In genomic region chr6:18312368-18312767, GRCh38 we compare ENCODE assay signal across 1 cellular context.
TF ChIP-seq lines count a peak whose summit lies in the region.

No MANE protein-coding gene starts in this region.

TF ChIP-seq in K562, 482 proteins besides CTCF, POLR2A, EP300 and RAD21 (continued from another document):
- TF ChIP-seq ZNF395 (CRISPR knock-in tag; IDR thresholded peaks at IDR 0.05), result no peak
- TF ChIP-seq KDM1A (IDR thresholded peaks at IDR 0.05), result peak; percentile 80 to 85
- no peak for TF ChIP-seq MXI1 (IDR thresholded peaks at IDR 0.05; ENCODE audit: low read depth, low read length)
- peak; percentile 52 for TF ChIP-seq TEAD4 (IDR thresholded peaks at IDR 0.05; ENCODE audit: low read length)
- no peak for TF ChIP-seq TEAD4 (CRISPR knock-in tag; IDR thresholded peaks at IDR 0.05; ENCODE audit: borderline replicate concordance)
- peak; percentile 62 for TF ChIP-seq TAL1 (IDR thresholded peaks at IDR 0.05)
- TF ChIP-seq CBFA2T3 (IDR thresholded peaks at IDR 0.05), result peak; percentile 66
- TF ChIP-seq CBFA2T2 (conservative IDR thresholded peaks at IDR 0.05), result peak; percentile 44
